In genomic region chr2:44310287-44310686, GRCh38 we compare ENCODE assay signal across 3 cellular contexts.
TF ChIP-seq lines count a peak whose summit lies in the region.

No MANE protein-coding gene starts in this region.

TF ChIP-seq in A549, 52 proteins besides CTCF, POLR2A, EP300 and RAD21:
- TF ChIP-seq NFE2L2 (conservative IDR thresholded peaks at IDR 0.05; ENCODE audit: low read length) (no peak), ESRRA (IDR thresholded peaks at IDR 0.05; ENCODE audit: borderline replicate concordance, low read length) (no peak), JUN (IDR thresholded peaks at IDR 0.05) (no peak), SREBF2 (IDR thresholded peaks at IDR 0.05) (no peak), RNF2 (IDR thresholded peaks at IDR 0.05; ENCODE audit: borderline replicate concordance, low read depth) (no peak), SMC3 (IDR thresholded peaks at IDR 0.05) (no peak)
TF ChIP-seq in A549: peak in this region for 0.

TF ChIP-seq in GM23338, 12 proteins besides CTCF, POLR2A, EP300 and RAD21 (continues in another document):
- TF ChIP-seq ETS1 (IDR thresholded peaks at IDR 0.05): no peak
- no peak for TF ChIP-seq ZNF114 (CRISPR knock-in tag; IDR thresholded peaks at IDR 0.05)
- TF ChIP-seq ZNF462 (CRISPR knock-in tag; IDR thresholded peaks at IDR 0.05): no peak
- no peak for TF ChIP-seq NANOG (IDR thresholded peaks at IDR 0.05; ENCODE audit: borderline replicate concordance)
- no peak for TF ChIP-seq JUNB (IDR thresholded peaks at IDR 0.05; ENCODE audit: unreplicated experiment)
- no peak for TF ChIP-seq EZH2 (IDR thresholded peaks at IDR 0.05; ENCODE audit: low read depth, unreplicated experiment)
- no peak for TF ChIP-seq ZNF331 (CRISPR knock-in tag; IDR thresholded peaks at IDR 0.05; ENCODE audit: low read depth)
- no peak for TF ChIP-seq CREB1 (CRISPR knock-in tag; IDR thresholded peaks at IDR 0.05; ENCODE audit: low read depth)
- no peak for TF ChIP-seq STAT1 (IDR thresholded peaks at IDR 0.05; ENCODE audit: unreplicated experiment)
- TF ChIP-seq POLR2AphosphoS5 (IDR thresholded peaks at IDR 0.05; ENCODE audit: low read depth): no peak

TF ChIP-seq in K562, 482 proteins besides CTCF, POLR2A, EP300 and RAD21 (continues in another document):
- TF ChIP-seq SAFB (IDR thresholded peaks at IDR 0.05; ENCODE audit: borderline replicate concordance, low read depth, low read length): no peak
- no peak for TF ChIP-seq ZNF586 (CRISPR knock-in tag; conservative IDR thresholded peaks at IDR 0.05)
- TF ChIP-seq SAFB2 (IDR thresholded peaks at IDR 0.05; ENCODE audit: borderline replicate concordance, low read depth, low read length, severe bottlenecking): no peak
- TF ChIP-seq HNRNPL (IDR thresholded peaks at IDR 0.05; ENCODE audit: low read depth, low read length): no peak
- no peak for TF ChIP-seq CBFA2T3 (IDR thresholded peaks at IDR 0.05)
- TF ChIP-seq ZNF224 (CRISPR knock-in tag; IDR thresholded peaks at IDR 0.05): no peak
- no peak for TF ChIP-seq ZNF655 (CRISPR knock-in tag; IDR thresholded peaks at IDR 0.05)
- no peak for TF ChIP-seq STAT6 (CRISPR knock-in tag; IDR thresholded peaks at IDR 0.05)
- TF ChIP-seq ARID1B (IDR thresholded peaks at IDR 0.05): no peak
- TF ChIP-seq DIDO1 (tag; IDR thresholded peaks at IDR 0.05; ENCODE audit: low read depth): no peak
- peak in 1 of 2 experiments; percentile 98; a peak in 2 of 3 replicates for TF ChIP-seq CBX3 (IDR thresholded peaks at IDR 0.05; ENCODE audit: borderline replicate concordance in 1 of 2, low read length in 2 of 2)
- TF ChIP-seq, protein P1, sequence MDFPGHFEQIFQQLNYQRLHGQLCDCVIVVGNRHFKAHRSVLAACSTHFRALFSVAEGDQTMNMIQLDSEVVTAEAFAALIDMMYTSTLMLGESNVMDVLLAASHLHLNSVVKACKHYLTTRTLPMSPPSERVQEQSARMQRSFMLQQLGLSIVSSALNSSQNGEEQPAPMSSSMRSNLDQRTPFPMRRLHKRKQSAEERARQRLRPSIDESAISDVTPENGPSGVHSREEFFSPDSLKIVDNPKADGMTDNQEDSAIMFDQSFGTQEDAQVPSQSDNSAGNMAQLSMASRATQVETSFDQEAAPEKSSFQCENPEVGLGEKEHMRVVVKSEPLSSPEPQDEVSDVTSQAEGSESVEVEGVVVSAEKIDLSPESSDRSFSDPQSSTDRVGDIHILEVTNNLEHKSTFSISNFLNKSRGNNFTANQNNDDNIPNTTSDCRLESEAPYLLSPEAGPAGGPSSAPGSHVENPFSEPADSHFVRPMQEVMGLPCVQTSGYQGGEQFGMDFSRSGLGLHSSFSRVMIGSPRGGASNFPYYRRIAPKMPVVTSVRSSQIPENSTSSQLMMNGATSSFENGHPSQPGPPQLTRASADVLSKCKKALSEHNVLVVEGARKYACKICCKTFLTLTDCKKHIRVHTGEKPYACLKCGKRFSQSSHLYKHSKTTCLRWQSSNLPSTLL (IDR thresholded peaks at IDR 0.05): no peak
- peak; percentile 85 for TF ChIP-seq ZNF280A (IDR thresholded peaks at IDR 0.05; ENCODE audit: low read depth, partially characterized antibody)
- no peak for TF ChIP-seq PML (IDR thresholded peaks at IDR 0.05; ENCODE audit: low read length)
- TF ChIP-seq, protein P2, sequence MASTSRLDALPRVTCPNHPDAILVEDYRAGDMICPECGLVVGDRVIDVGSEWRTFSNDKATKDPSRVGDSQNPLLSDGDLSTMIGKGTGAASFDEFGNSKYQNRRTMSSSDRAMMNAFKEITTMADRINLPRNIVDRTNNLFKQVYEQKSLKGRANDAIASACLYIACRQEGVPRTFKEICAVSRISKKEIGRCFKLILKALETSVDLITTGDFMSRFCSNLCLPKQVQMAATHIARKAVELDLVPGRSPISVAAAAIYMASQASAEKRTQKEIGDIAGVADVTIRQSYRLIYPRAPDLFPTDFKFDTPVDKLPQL (IDR thresholded peaks at IDR 0.05; ENCODE audit: extremely low read depth, insufficient read length): no peak
- TF ChIP-seq SMAD1 (IDR thresholded peaks at IDR 0.05; ENCODE audit: low read depth, low read length, partially characterized antibody): no peak
- no peak for TF ChIP-seq TFAM (CRISPR knock-in tag; conservative IDR thresholded peaks at IDR 0.05)
- peak; percentile 89; the same call in 1 of the 2 replicates for TF ChIP-seq CBX5 (IDR thresholded peaks at IDR 0.05; ENCODE audit: borderline replicate concordance, low read depth)
- TF ChIP-seq XRCC3 (IDR thresholded peaks at IDR 0.05): peak; percentile 54; the same call in 1 of the 2 replicates
- no peak for TF ChIP-seq SMARCC2 (IDR thresholded peaks at IDR 0.05; ENCODE audit: low read depth)
- TF ChIP-seq, protein P3, sequence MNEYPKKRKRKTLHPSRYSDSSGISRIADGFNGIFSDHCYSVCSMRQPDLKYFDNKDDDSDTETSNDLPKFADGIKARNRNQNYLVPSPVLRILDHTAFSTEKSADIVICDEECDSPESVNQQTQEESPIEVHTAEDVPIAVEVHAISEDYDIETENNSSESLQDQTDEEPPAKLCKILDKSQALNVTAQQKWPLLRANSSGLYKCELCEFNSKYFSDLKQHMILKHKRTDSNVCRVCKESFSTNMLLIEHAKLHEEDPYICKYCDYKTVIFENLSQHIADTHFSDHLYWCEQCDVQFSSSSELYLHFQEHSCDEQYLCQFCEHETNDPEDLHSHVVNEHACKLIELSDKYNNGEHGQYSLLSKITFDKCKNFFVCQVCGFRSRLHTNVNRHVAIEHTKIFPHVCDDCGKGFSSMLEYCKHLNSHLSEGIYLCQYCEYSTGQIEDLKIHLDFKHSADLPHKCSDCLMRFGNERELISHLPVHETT (CRISPR knock-in tag; conservative IDR thresholded peaks at IDR 0.05 in 1 of 2, IDR thresholded peaks at IDR 0.05 in 1 of 2): no peak
- TF ChIP-seq, protein P4, sequence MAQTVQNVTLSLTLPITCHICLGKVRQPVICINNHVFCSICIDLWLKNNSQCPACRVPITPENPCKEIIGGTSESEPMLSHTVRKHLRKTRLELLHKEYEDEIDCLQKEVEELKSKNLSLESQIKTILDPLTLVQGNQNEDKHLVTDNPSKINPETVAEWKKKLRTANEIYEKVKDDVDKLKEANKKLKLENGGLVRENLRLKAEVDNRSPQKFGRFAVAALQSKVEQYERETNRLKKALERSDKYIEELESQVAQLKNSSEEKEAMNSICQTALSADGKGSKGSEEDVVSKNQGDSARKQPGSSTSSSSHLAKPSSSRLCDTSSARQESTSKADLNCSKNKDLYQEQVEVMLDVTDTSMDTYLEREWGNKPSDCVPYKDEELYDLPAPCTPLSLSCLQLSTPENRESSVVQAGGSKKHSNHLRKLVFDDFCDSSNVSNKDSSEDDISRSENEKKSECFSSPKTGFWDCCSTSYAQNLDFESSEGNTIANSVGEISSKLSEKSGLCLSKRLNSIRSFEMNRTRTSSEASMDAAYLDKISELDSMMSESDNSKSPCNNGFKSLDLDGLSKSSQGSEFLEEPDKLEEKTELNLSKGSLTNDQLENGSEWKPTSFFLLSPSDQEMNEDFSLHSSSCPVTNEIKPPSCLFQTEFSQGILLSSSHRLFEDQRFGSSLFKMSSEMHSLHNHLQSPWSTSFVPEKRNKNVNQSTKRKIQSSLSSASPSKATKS (CRISPR knock-in tag; IDR thresholded peaks at IDR 0.05): no peak
- TF ChIP-seq, protein P5, sequence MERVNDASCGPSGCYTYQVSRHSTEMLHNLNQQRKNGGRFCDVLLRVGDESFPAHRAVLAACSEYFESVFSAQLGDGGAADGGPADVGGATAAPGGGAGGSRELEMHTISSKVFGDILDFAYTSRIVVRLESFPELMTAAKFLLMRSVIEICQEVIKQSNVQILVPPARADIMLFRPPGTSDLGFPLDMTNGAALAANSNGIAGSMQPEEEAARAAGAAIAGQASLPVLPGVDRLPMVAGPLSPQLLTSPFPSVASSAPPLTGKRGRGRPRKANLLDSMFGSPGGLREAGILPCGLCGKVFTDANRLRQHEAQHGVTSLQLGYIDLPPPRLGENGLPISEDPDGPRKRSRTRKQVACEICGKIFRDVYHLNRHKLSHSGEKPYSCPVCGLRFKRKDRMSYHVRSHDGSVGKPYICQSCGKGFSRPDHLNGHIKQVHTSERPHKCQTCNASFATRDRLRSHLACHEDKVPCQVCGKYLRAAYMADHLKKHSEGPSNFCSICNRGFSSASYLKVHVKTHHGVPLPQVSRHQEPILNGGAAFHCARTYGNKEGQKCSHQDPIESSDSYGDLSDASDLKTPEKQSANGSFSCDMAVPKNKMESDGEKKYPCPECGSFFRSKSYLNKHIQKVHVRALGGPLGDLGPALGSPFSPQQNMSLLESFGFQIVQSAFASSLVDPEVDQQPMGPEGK (CRISPR knock-in tag; IDR thresholded peaks at IDR 0.05; ENCODE audit: borderline replicate concordance): no peak
- TF ChIP-seq ASH1L (IDR thresholded peaks at IDR 0.05; ENCODE audit: borderline replicate concordance, low read depth, partially characterized antibody): no peak
- TF ChIP-seq, protein P6, sequence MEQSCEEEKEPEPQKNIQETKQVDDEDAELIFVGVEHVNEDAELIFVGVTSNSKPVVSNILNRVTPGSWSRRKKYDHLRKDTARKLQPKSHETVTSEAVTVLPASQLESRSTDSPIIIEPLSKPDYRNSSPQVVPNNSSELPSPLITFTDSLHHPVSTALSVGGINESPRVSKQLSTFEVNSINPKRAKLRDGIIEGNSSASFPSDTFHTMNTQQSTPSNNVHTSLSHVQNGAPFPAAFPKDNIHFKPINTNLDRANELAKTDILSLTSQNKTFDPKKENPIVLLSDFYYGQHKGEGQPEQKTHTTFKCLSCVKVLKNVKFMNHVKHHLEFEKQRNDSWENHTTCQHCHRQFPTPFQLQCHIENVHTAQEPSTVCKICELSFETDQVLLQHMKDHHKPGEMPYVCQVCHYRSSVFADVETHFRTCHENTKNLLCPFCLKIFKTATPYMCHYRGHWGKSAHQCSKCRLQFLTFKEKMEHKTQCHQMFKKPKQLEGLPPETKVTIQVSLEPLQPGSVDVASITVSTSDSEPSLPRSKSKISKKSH (CRISPR knock-in tag; IDR thresholded peaks at IDR 0.05): peak; percentile 76; the same call in 1 of the 2 replicates
- TF ChIP-seq TAF15 (IDR thresholded peaks at IDR 0.05; ENCODE audit: low read depth, low read length): no peak
- no peak for TF ChIP-seq FOXP4 (CRISPR knock-in tag; IDR thresholded peaks at IDR 0.05; ENCODE audit: borderline replicate concordance)
- no peak for TF ChIP-seq CXXC5 (CRISPR knock-in tag; IDR thresholded peaks at IDR 0.05)
- TF ChIP-seq JUND (IDR thresholded peaks at IDR 0.05; ENCODE audit: borderline replicate concordance, low read depth, low read length): no peak
- TF ChIP-seq JUND (tag; IDR thresholded peaks at IDR 0.05; ENCODE audit: borderline replicate concordance, low read depth, low read length): no peak
- no peak for TF ChIP-seq ZNF184 (CRISPR knock-in tag; IDR thresholded peaks at IDR 0.05)
- no peak for TF ChIP-seq MYNN (IDR thresholded peaks at IDR 0.05)
- TF ChIP-seq MYNN (CRISPR knock-in tag; IDR thresholded peaks at IDR 0.05): no peak
- TF ChIP-seq MYC (IDR thresholded peaks at IDR 0.05; ENCODE audit: low read depth, low read length): no peak
- TF ChIP-seq MYC (CRISPR knock-in tag; IDR thresholded peaks at IDR 0.05; ENCODE audit: borderline replicate concordance, low read depth): no peak
- TF ChIP-seq BMI1 (IDR thresholded peaks at IDR 0.05; ENCODE audit: low read length): no peak
- no peak for TF ChIP-seq ARID2 (IDR thresholded peaks at IDR 0.05)
- TF ChIP-seq SUPT5H (IDR thresholded peaks at IDR 0.05): no peak
